Comparison of ENCODE assay signal across 1 cellular context in the genomic region with DNA sequence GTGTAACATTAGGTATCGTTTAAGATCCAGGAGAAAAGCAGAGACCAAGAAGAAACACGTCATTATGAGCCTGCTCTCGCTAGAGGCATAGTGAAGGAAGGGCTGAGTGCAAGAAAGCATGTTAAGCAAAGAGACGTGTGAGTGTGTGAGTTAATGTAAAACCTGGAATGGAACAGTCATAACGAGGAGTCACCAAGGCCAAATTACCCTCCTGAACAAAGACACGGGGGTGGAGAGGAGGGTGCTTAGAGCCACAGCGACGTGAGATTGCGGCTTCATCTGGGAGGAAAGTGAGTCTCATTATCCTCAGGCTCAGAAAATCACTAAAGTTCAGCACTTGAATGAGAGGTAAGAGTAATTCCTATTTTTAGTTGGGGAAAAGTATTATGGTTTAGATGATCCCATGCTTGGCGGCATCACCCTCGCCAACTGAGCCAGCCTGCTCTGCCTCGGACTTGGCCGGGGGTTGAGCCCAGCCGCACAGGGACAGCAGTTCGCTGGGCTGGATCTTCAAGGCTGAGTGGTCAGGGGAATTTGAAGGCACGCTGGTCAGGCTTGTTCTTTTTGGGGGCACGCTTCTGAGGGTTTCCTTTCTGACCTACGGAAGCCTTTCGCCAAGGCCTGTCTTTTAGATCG.
A peak's percentile ranks its signal among the peaks of the same experiment; 100 is the strongest.
TF ChIP-seq lines count a peak whose summit lies in the region.

No MANE protein-coding gene starts in this region.

TF ChIP-seq in HepG2, 621 proteins besides CTCF, POLR2A, EP300 and RAD21 (continued from another document):
- TF ChIP-seq, protein P1, sequence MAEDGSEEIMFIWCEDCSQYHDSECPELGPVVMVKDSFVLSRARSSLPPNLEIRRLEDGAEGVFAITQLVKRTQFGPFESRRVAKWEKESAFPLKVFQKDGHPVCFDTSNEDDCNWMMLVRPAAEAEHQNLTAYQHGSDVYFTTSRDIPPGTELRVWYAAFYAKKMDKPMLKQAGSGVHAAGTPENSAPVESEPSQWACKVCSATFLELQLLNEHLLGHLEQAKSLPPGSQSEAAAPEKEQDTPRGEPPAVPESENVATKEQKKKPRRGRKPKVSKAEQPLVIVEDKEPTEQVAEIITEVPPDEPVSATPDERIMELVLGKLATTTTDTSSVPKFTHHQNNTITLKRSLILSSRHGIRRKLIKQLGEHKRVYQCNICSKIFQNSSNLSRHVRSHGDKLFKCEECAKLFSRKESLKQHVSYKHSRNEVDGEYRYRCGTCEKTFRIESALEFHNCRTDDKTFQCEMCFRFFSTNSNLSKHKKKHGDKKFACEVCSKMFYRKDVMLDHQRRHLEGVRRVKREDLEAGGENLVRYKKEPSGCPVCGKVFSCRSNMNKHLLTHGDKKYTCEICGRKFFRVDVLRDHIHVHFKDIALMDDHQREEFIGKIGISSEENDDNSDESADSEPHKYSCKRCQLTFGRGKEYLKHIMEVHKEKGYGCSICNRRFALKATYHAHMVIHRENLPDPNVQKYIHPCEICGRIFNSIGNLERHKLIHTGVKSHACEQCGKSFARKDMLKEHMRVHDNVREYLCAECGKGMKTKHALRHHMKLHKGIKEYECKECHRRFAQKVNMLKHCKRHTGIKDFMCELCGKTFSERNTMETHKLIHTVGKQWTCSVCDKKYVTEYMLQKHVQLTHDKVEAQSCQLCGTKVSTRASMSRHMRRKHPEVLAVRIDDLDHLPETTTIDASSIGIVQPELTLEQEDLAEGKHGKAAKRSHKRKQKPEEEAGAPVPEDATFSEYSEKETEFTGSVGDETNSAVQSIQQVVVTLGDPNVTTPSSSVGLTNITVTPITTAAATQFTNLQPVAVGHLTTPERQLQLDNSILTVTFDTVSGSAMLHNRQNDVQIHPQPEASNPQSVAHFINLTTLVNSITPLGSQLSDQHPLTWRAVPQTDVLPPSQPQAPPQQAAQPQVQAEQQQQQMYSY (CRISPR knock-in tag; IDR thresholded peaks at IDR 0.05): peak; percentile 96
- TF ChIP-seq SUZ12 (IDR thresholded peaks at IDR 0.05; ENCODE audit: low read depth, low read length): no peak
TF ChIP-seq in HepG2: peak in this region for 5.
